ENCODE assay signal across 12 cellular contexts in the genomic region with DNA sequence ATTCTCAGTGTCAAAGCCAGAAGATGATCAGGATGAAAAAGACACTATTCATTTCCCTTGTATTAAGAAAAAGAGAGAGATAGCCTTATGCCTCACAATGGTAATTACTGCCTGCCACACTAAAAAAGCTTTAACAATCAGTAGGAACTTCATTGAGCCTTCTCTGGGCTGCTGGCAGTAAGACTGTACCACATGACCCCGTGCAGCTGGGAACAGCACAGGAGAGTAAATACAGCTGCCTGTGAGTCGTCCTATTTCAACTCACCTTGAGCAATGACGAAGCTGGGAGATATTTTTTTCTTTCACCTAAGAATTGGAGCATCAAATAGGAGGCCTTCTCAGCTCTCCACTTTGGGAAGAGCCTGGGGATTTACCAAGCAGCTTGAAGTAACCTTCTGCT.
DNase-seq lines count a peak whose midpoint lies in the region; ATAC-seq, FAIRE-seq and TF ChIP-seq lines count a peak whose summit lies in the region.
"Had no signal": no experiment of that assay in that cellular context is flagged by ENCODE, and none has a peak within 500 bp of the region (broad histone marks: within the 10 kb centered on the region; RNA-seq: fewer than 3 reads in every experiment).

No MANE protein-coding gene starts in this region.

- H3K79me2 ChIP-seq in GM23338 (replicated peaks; ENCODE audit: insufficient read depth) (no peaks in the 10 kb centered on the region), GM12878 (ENCODE audit: control insufficient read depth, insufficient read depth, low read length) (no peaks in the 10 kb centered on the region), neural cell (replicated peaks; ENCODE audit: insufficient read depth, low read length) (no peaks in the 10 kb centered on the region)

- no peaks in the 10 kb centered on the region for H4K20me1 ChIP-seq in GM23338 (replicated peaks; ENCODE audit: insufficient read depth)
- H4K20me1 ChIP-seq in GM12878 (ENCODE audit: control insufficient read depth, insufficient read depth) = no peaks in the 10 kb centered on the region
- H4K20me1 ChIP-seq in neural cell (ENCODE audit: insufficient read depth) = no peaks in the 10 kb centered on the region

- H3K4me1 ChIP-seq in GM23338 (ENCODE audit: insufficient read depth) (peaks cover 10% of the 10 kb centered on the region; the same call in 1 of the 2 replicates), GM12878 (ENCODE audit: control insufficient read depth, insufficient read depth, low read length) (no peaks in the 10 kb centered on the region)

- TF ChIP-seq CTCF in GM23338 (conservative IDR thresholded peaks at IDR 0.05; ENCODE audit: low read depth in 2 of 2) (no peak), GM12878 (IDR thresholded peaks at IDR 0.05 in 2 of 3, conservative IDR thresholded peaks at IDR 0.05 in 1 of 3; ENCODE audit: control insufficient read depth in 2 of 3, extremely low read depth in 1 of 3, insufficient read depth in 1 of 3, low read depth in 3 of 3, low read length in 3 of 3) (no peak), neural cell (IDR thresholded peaks at IDR 0.05; ENCODE audit: poor library complexity, severe bottlenecking) (no peak)

- POLR2A ChIA-PET in GM12878 (lab: Charles Lee) = no interaction called here

- no peak for TF ChIP-seq EP300 in GM12878 (IDR thresholded peaks at IDR 0.05; ENCODE audit: borderline replicate concordance in 1 of 2, control insufficient read depth in 1 of 2, low read depth in 2 of 2, low read length in 2 of 2)
- TF ChIP-seq EP300 in neural cell (conservative IDR thresholded peaks at IDR 0.05; ENCODE audit: poor library complexity, severe bottlenecking) = no peak

- SMC1A ChIA-PET in GM12878 (lab: Charles Lee; ENCODE audit: uncharacterized antibody, unreplicated experiment) = no interaction called here

- H3K4me1 Mint-ChIP-seq in GM23338 (peaks cover 18% of the 10 kb centered on the region; the same call in 2 of the 3 replicates), immature natural killer cell (no peaks in the 10 kb centered on the region)
- H3K4me1 Mint-ChIP-seq: activated CD4-positive, alpha-beta T cell treated with anti-CD3 and anti-CD28 coated beads, Interleukin-2, amount 10 ng/mL, durations not matched to agents 7 days and 5 days had no signal

- H3K9me3 Mint-ChIP-seq in GM23338 = no peaks in the 10 kb centered on the region
- peaks cover 0 to 7% (median 5%) of the 10 kb centered on the region in 6 donors for H3K9me3 Mint-ChIP-seq in immature natural killer cell
- H3K9me3 Mint-ChIP-seq: activated CD4-positive, alpha-beta T cell treated with anti-CD3 and anti-CD28 coated beads, Interleukin-2, amount 10 ng/mL, durations not matched to agents 7 days and 5 days had no signal

- no peak overlapping the region for H3K4me3 ChIP-seq in GM23338
- H3K4me3 ChIP-seq in GM12878 = no peak overlapping the region
- H3K4me3 ChIP-seq in neural cell (ENCODE audit: low read length) = no peak overlapping the region

- ATAC-seq in GM23338 = peak; percentile 66
- no peak for ATAC-seq in GM12878
- ATAC-seq: right cardiac atrium; stimulated activated naive CD8-positive, alpha-beta T cell treated with anti-CD3 and anti-CD28 coated beads, Interleukin-15, Interleukin-2, amounts not matched to agents 100 U/mL and 50 U/mL, for 24 hours had no signal

- CTCF ChIA-PET in GM12878 (lab: Yijun Ruan, JAX) = no interaction called here

- H3K27ac Mint-ChIP-seq in GM23338 = no peak overlapping the region
- H3K27ac Mint-ChIP-seq in immature natural killer cell = no peak overlapping the region
- H3K27ac Mint-ChIP-seq: activated CD4-positive, alpha-beta T cell treated with anti-CD3 and anti-CD28 coated beads, Interleukin-2, amount 10 ng/mL, durations not matched to agents 7 days and 5 days had no signal

- intact Hi-C loops in GM12878 (cut with micrococcal nuclease; ENCODE audit: unreplicated experiment) = no loop called here

- peak; percentile 28 for DNase-seq in GM23338 (ENCODE audit: low spot score)
- peak; percentile 50 for DNase-seq in NCI-H2029 treated with DMSO at 0.1 percent for 48 hours (lab: John Stamatoyannopoulos, UW)
- DNase-seq in GM12878 (ENCODE audit: low read depth, low spot score) = no peak
- DNase-seq in occipital lobe (lab: John Stamatoyannopoulos, UW) = no peak
- no peak for DNase-seq in ACHN
- no peak for DNase-seq in activated CD4-positive, alpha-beta T cell treated with anti-CD3 and anti-CD28 coated beads, Interleukin-2, amount 50 U/mL, for 1 hour
- no peak for DNase-seq in immature natural killer cell
- DNase-seq: activated CD4-positive, alpha-beta T cell treated with anti-CD3 and anti-CD28 coated beads, Interleukin-2, amount 10 ng/mL, durations not matched to agents 7 days and 5 days; activated effector memory CD4-positive, alpha-beta T cell treated with Interleukin-2 at 50 U/mL for 16 hours; right cardiac atrium; stimulated activated naive CD8-positive, alpha-beta T cell treated with anti-CD3 and anti-CD28 coated beads, Interleukin-15, Interleukin-2, amounts not matched to agents 100 U/mL and 50 U/mL, for 24 hours had no signal

- H3K9me2 ChIP-seq in GM23338 (ENCODE audit: insufficient read depth) = no peaks in the 10 kb centered on the region
- H3K9me2 ChIP-seq in neural cell (ENCODE audit: insufficient read depth, low read length) = no peaks in the 10 kb centered on the region

- H3K9me3 ChIP-seq in GM12878 (replicated peaks; ENCODE audit: control insufficient read depth, insufficient read depth, low read length) (no peaks in the 10 kb centered on the region), neural cell (ENCODE audit: low read length) (no peaks in the 10 kb centered on the region)

- no peak for TF ChIP-seq RAD21 in GM12878 (IDR thresholded peaks at IDR 0.05; ENCODE audit: insufficient read depth, low read depth, low read length)
- no peak for TF ChIP-seq RAD21 in neural cell (conservative IDR thresholded peaks at IDR 0.05)

- H3F3A ChIP-seq in GM23338 (replicated peaks; ENCODE audit: low read depth) = no peaks in the 10 kb centered on the region
- no peaks in the 10 kb centered on the region for H3F3A ChIP-seq in neural cell (ENCODE audit: insufficient read depth, low read length, poor library complexity, severe bottlenecking)

- no peak overlapping the region for H3K4me3 Mint-ChIP-seq in GM23338
- H3K4me3 Mint-ChIP-seq in immature natural killer cell = no peak overlapping the region
- H3K4me3 Mint-ChIP-seq: activated CD4-positive, alpha-beta T cell treated with anti-CD3 and anti-CD28 coated beads, Interleukin-2, amount 10 ng/mL, durations not matched to agents 7 days and 5 days had no signal

- FAIRE-seq in GM12878 (lab: Jason Lieb, UNC) = no peak

- H3K9ac ChIP-seq in GM12878 (ENCODE audit: control insufficient read depth, insufficient read depth, low read length) (no peak overlapping the region), neural cell (ENCODE audit: low read length) (no peak overlapping the region)

- H3K36me3 Mint-ChIP-seq in GM23338 (ENCODE audit: low read depth) (no peaks in the 10 kb centered on the region), immature natural killer cell (no peaks in the 10 kb centered on the region)

- WGBS in GM12878 (ENCODE audit: insufficient coverage, insufficient replicate concordance, low lambda C conversion rate, missing lambda C conversion rate) = 6% methylated on average over 3 of the region's 3 CpGs

- no TSS peak for BruUV-seq in GM12878 (replicated peaks; lab: Mats Ljungman, UMichigan)

- RAD21 ChIA-PET in GM12878 (lab: Charles Lee; ENCODE audit: unreplicated experiment) = no interaction called here

- no peak for TF ChIP-seq POLR2A in GM12878 (IDR thresholded peaks at IDR 0.05; ENCODE audit: low read depth, low read length)

- H3K4me2 ChIP-seq in GM23338 = no peak overlapping the region
- no peak overlapping the region for H3K4me2 ChIP-seq in GM12878 (ENCODE audit: control insufficient read depth, insufficient read depth)
- no peak overlapping the region for H3K4me2 ChIP-seq in neural cell (ENCODE audit: low read length)

- in situ Hi-C loops in GM12878 (cut with MboI) = no loop called here
- in situ Hi-C loops in ACHN (cut with HindIII; ENCODE audit: low pct_ligation_motif_present, low pct_unique_long_range_greater_than_20kb, low sequenced_read_pairs) = no loop called here

- H3K27me3 ChIP-seq in GM23338 (ENCODE audit: insufficient read depth) (no peaks in the 10 kb centered on the region), GM12878 (replicated peaks in 1 of 2; ENCODE audit: control insufficient read depth in 2 of 2, insufficient read depth in 2 of 2, low read length in 1 of 2) (no peaks in the 10 kb centered on the region), neural cell (ENCODE audit: insufficient read depth, low read depth, low read length) (no peaks in the 10 kb centered on the region)

- H3K36me3 ChIP-seq in GM23338 (ENCODE audit: insufficient read depth) = no peaks in the 10 kb centered on the region
- no peaks in the 10 kb centered on the region for H3K36me3 ChIP-seq in GM12878 (ENCODE audit: control insufficient read depth in 2 of 2, insufficient read depth in 2 of 2, low read length in 1 of 2)
- no peaks in the 10 kb centered on the region for H3K36me3 ChIP-seq in neural cell (ENCODE audit: insufficient read depth, low read length)

- H3K27ac ChIP-seq in GM23338 (ENCODE audit: low read depth) (no peak overlapping the region), GM12878 (ENCODE audit: control insufficient read depth, insufficient read depth) (no peak overlapping the region), neural cell (ENCODE audit: low read length) (peak overlapping the region; percentile 11)

- H3K27me3 Mint-ChIP-seq in GM23338 (ENCODE audit: insufficient read depth, low read depth, poor library complexity) (peaks cover 3% of the 10 kb centered on the region), immature natural killer cell (ENCODE audit: low read depth in 3 of 3) (no peaks in the 10 kb centered on the region)
- H3K27me3 Mint-ChIP-seq: activated CD4-positive, alpha-beta T cell treated with anti-CD3 and anti-CD28 coated beads, Interleukin-2, amount 10 ng/mL, durations not matched to agents 7 days and 5 days had no signal

- H2AFZ ChIP-seq in GM23338 (peak overlapping the region; percentile 14; the same call in 1 of the 2 replicates), GM12878 (ENCODE audit: control insufficient read depth, low read depth, low read length) (peak overlapping the region; percentile 18), neural cell (ENCODE audit: low read depth, low read length) (peak overlapping the region; percentile 15)

TF ChIP-seq in GM12878, 131 proteins besides CTCF, POLR2A, EP300 and RAD21 (continues in another document):
- TF ChIP-seq SMC3 (IDR thresholded peaks at IDR 0.05; ENCODE audit: borderline replicate concordance, low read length) (no peak), MTA3 (IDR thresholded peaks at IDR 0.05; ENCODE audit: borderline replicate concordance, low read length) (no peak)

TF ChIP-seq in neural cell, 6 proteins besides CTCF, POLR2A, EP300 and RAD21 (continues in another document):
- no peak for TF ChIP-seq SMC3 (conservative IDR thresholded peaks at IDR 0.05; ENCODE audit: poor library complexity)

Comparison
In these comparisons a context has a peak if more than half of its experiments do, and no peak if none do; other contexts are left out.
1. DNase-seq: peak in GM23338 (single experiment) and NCI-H2029 treated with DMSO at 0.1 percent for 48 hours (single experiment); none in GM12878 (single experiment), occipital lobe (single experiment), ACHN (single experiment), activated CD4-positive, alpha-beta T cell treated with anti-CD3 and anti-CD28 coated beads, Interleukin-2, amount 50 U/mL, for 1 hour (single experiment) and immature natural killer cell (0 of 3).
2. Peak in every context shown above with its lines, with median percentiles within 50 percentile points of each other: H2AFZ ChIP-seq.